9 cellular contexts compared by ENCODE assay signal in genomic region chr7:98051118-98051744, GRCh38. TPM values are rescaled to one million over a fixed set of nuclear protein-coding genes. Genes with fewer than 3 reads are reported as not detected.
A peak's percentile ranks its signal among the peaks of the same experiment; 100 is the strongest.
DNase-seq lines count a peak whose midpoint lies in the region; ATAC-seq and TF ChIP-seq lines count a peak whose summit lies in the region.
"Had no signal": no experiment of that assay in that cellular context is flagged by ENCODE, and none has a peak within 500 bp of the region (broad histone marks: within the 10 kb centered on the region; RNA-seq: fewer than 3 reads in every experiment).

No MANE protein-coding gene starts in this region.

- TF ChIP-seq CTCF in 22Rv1 (IDR thresholded peaks at IDR 0.05) = peak; percentile 22; the same call in 1 of the 2 replicates
- no peak for TF ChIP-seq CTCF in MM.1S (IDR thresholded peaks at IDR 0.05; ENCODE audit: low read length)
- TF ChIP-seq CTCF in spleen (IDR thresholded peaks at IDR 0.05 in 8 of 11, conservative IDR thresholded peaks at IDR 0.05 in 3 of 11) = no peak

- no peaks in the 10 kb centered on the region for H3F3A ChIP-seq in MM.1S (ENCODE audit: insufficient read depth, low read length)

- no peak for ATAC-seq in GM21526 (IDR thresholded peaks at IDR 0.05; ENCODE audit: low FRiP score, unreplicated experiment)

- H3K4me3 Mint-ChIP-seq in activated CD4-positive, alpha-beta T cell treated with anti-CD3 and anti-CD28 coated beads, Interleukin-2, amount 10 ng/mL, durations not matched to agents 7 days and 5 days = no peak overlapping the region

- H3K79me2 ChIP-seq in MM.1S (ENCODE audit: low read length) = no peaks in the 10 kb centered on the region

- H2AFZ ChIP-seq in MM.1S (ENCODE audit: low read length) = no peak overlapping the region

- intact Hi-C loops in head of caudate nucleus (cut with DNase I) (no loop called here), spleen (cut with DNase I; ENCODE audit: low total_unique reads) (no loop called here)

- H3K4me1 ChIP-seq in MM.1S (ENCODE audit: low read length) (no peaks in the 10 kb centered on the region), spleen (peaks cover 0 to 4% (median 0%) of the 10 kb centered on the region in 6 donors)
- H3K4me1 ChIP-seq: BLaER1 had no signal

- no peak overlapping the region for H3K27ac Mint-ChIP-seq in activated CD4-positive, alpha-beta T cell treated with anti-CD3 and anti-CD28 coated beads, Interleukin-2, amount 10 ng/mL, durations not matched to agents 7 days and 5 days

- H3K9me2 ChIP-seq in MM.1S (replicated peaks; ENCODE audit: insufficient read depth, low read length) = no peaks in the 10 kb centered on the region

- 18 to 28% (median 22%) methylated on average over 18 to 24 of the region's 24 CpGs for WGBS in spleen, 5 donors

- peak; percentile 28 for DNase-seq in Jurkat, Clone E6-1 (ENCODE audit: low read depth, low spot score)
- peak; percentile 39 for DNase-seq in activated CD4-positive, alpha-beta T cell treated with anti-CD3 and anti-CD28 coated beads, Interleukin-2, amount 10 ng/mL, durations not matched to agents 7 days and 5 days
- DNase-seq in head of caudate nucleus = peak in 38 of 42 donors; percentile 6 to 62 (median 28)
- peak; percentile 10 for DNase-seq in stimulated activated CD8-positive, alpha-beta memory T cell treated with anti-CD3 and anti-CD28 coated beads, Interleukin-15, amount 100 ng/mL, for 24 hours (ENCODE audit: low read depth)
- no peak for DNase-seq in MM.1S
- no peak for DNase-seq in spleen

- no peaks in the 10 kb centered on the region for H3K36me3 ChIP-seq in MM.1S (replicated peaks; ENCODE audit: insufficient read depth, low read length)
- H3K36me3 ChIP-seq in spleen = no peaks in the 10 kb centered on the region
- H3K36me3 ChIP-seq: BLaER1 had no signal

- no peaks in the 10 kb centered on the region for H3K27me3 Mint-ChIP-seq in activated CD4-positive, alpha-beta T cell treated with anti-CD3 and anti-CD28 coated beads, Interleukin-2, amount 10 ng/mL, durations not matched to agents 7 days and 5 days

- no peak for TF ChIP-seq POLR2A in spleen (IDR thresholded peaks at IDR 0.05)

- no peaks in the 10 kb centered on the region for H4K20me1 ChIP-seq in MM.1S (ENCODE audit: insufficient read depth, low read length)
- H4K20me1 ChIP-seq: BLaER1 had no signal

- peaks cover 8% of the 10 kb centered on the region for H3K4me1 Mint-ChIP-seq in activated CD4-positive, alpha-beta T cell treated with anti-CD3 and anti-CD28 coated beads, Interleukin-2, amount 10 ng/mL, durations not matched to agents 7 days and 5 days

- CTCF ChIA-PET in activated CD4-positive, alpha-beta T cell treated with anti-CD3 and anti-CD28 coated beads, Interleukin-2, amount 10 ng/mL, durations not matched to agents 7 days and 5 days (lab: Charles Lee) = interaction anchor here (0.7 to 1.2 kb wide), 3 partner anchors 117 to 283 kb away, joined by 3 read pairs; no protein-coding TSS in a partner anchor

- POLR2A ChIA-PET in activated CD4-positive, alpha-beta T cell treated with anti-CD3 and anti-CD28 coated beads, Interleukin-2, amount 10 ng/mL, durations not matched to agents 7 days and 5 days (lab: Charles Lee) = interaction anchor here (0.7 kb wide), 1 partner anchor 66 kb away, joined by 7 read pairs; no protein-coding TSS in a partner anchor

- H3K27ac ChIP-seq in 22Rv1 (no peak overlapping the region), MM.1S (ENCODE audit: low read length) (no peak overlapping the region), spleen (no peak overlapping the region)
- H3K27ac ChIP-seq: BLaER1 had no signal

- no peaks in the 10 kb centered on the region for H3K9me3 Mint-ChIP-seq in activated CD4-positive, alpha-beta T cell treated with anti-CD3 and anti-CD28 coated beads, Interleukin-2, amount 10 ng/mL, durations not matched to agents 7 days and 5 days

- H3K27me3 ChIP-seq in MM.1S (replicated peaks; ENCODE audit: insufficient read depth, low read length) = no peaks in the 10 kb centered on the region
- H3K27me3 ChIP-seq in spleen (replicated peaks in 1 of 7) = peaks cover 0 to 42% (median 0%) of the 10 kb centered on the region in 7 donors
- H3K27me3 ChIP-seq: BLaER1 had no signal

- no peak overlapping the region for H3K4me2 ChIP-seq in MM.1S (ENCODE audit: low read depth, low read length)
- H3K4me2 ChIP-seq: BLaER1 had no signal

- no peak overlapping the region for H3K4me3 ChIP-seq in Jurkat, Clone E6-1 (ENCODE audit: low read length)
- H3K4me3 ChIP-seq in MM.1S (ENCODE audit: low read length) (no peak overlapping the region), spleen (no peak overlapping the region)
- H3K4me3 ChIP-seq: BLaER1 had no signal

- H3K36me3 Mint-ChIP-seq in activated CD4-positive, alpha-beta T cell treated with anti-CD3 and anti-CD28 coated beads, Interleukin-2, amount 10 ng/mL, durations not matched to agents 7 days and 5 days (ENCODE audit: low read depth) = no peaks in the 10 kb centered on the region

- no peak overlapping the region for H3K9ac ChIP-seq in MM.1S (ENCODE audit: low read length)
- H3K9ac ChIP-seq: BLaER1 had no signal

- H3K9me3 ChIP-seq in MM.1S (replicated peaks; ENCODE audit: insufficient read depth, low read length) = no peaks in the 10 kb centered on the region
- H3K9me3 ChIP-seq in spleen = no peaks in the 10 kb centered on the region
- H3K9me3 ChIP-seq: BLaER1 had no signal

RNA-seq across cellular contexts. Expression of gene LMTK2, which starts 55.4 kb away (rescaled TPM):
- 3.7 TPM for polyA plus RNA-seq in Jurkat, Clone E6-1 (2012; ENCODE audit: insufficient read depth, insufficient read length)
- 10 to 100 TPM; 12.8 to 15.5 TPM for total RNA-seq in activated CD4-positive, alpha-beta T cell treated with anti-CD3 and anti-CD28 coated beads, Interleukin-2, amount 10 ng/mL, durations not matched to agents 7 days and 5 days
- 10 to 100 TPM; 15.7 to 22.8 (median 19.9) TPM for total RNA-seq in spleen
- 1 to 10 TPM; 1.3 to 2.9 (median 1.9) TPM for polyA plus RNA-seq in spleen

Comparison
In these comparisons a context has a peak if more than half of its experiments do, and no peak if none do; other contexts are left out.
1. DNase-seq: peak in Jurkat, Clone E6-1 (single experiment), activated CD4-positive, alpha-beta T cell treated with anti-CD3 and anti-CD28 coated beads, Interleukin-2, amount 10 ng/mL, durations not matched to agents 7 days and 5 days (single experiment), head of caudate nucleus (38 of 42) and stimulated activated CD8-positive, alpha-beta memory T cell treated with anti-CD3 and anti-CD28 coated beads, Interleukin-15, amount 100 ng/mL, for 24 hours (single experiment); none in MM.1S (single experiment) and spleen (single experiment).